Comparison of ENCODE assay signal across 12 cellular contexts in genomic region chr4:25807101-25807728, GRCh38. TPM values are rescaled to one million over a fixed set of nuclear protein-coding genes. Genes with fewer than 3 reads are reported as not detected.
DNase-seq lines count a peak whose midpoint lies in the region; ATAC-seq and TF ChIP-seq lines count a peak whose summit lies in the region.
"Had no signal": no experiment of that assay in that cellular context is flagged by ENCODE, and none has a peak within 500 bp of the region (broad histone marks: within the 10 kb centered on the region; RNA-seq: fewer than 3 reads in every experiment).

No MANE protein-coding gene starts in this region.

- H2AK5ac ChIP-seq in mesenchymal stem cell (ENCODE audit: low read length, severe bottlenecking), result no peak overlapping the region

- CTCF ChIA-PET in activated CD4-positive, alpha-beta memory T cell treated with anti-CD3 and anti-CD28 coated beads, Interleukin-2, amount 10 ng/mL, durations not matched to agents 7 days and 5 days (lab: Charles Lee), result interaction anchor here (0.6 kb wide), 1 partner anchor 18 kb away, joined by 3 read pairs; no protein-coding TSS in a partner anchor

- H4K8ac ChIP-seq in mesenchymal stem cell (ENCODE audit: low read length), result no peak overlapping the region

- H3K4me2 ChIP-seq in mesenchymal stem cell (ENCODE audit: low read length, poor library complexity, severe bottlenecking), result no peak overlapping the region

- no peak overlapping the region for H4K91ac ChIP-seq in mesenchymal stem cell (ENCODE audit: low read length)

- peaks cover 23% of the 10 kb centered on the region for H3K27me3 ChIP-seq in HUES48 (ENCODE audit: control insufficient read depth, insufficient read depth, low read length)
- no peaks in the 10 kb centered on the region for H3K27me3 ChIP-seq in endodermal cell (ENCODE audit: control insufficient read depth, insufficient read depth, low read length, poor library complexity, severe bottlenecking)
- H3K27me3 ChIP-seq in mesenchymal stem cell (ENCODE audit: control insufficient read depth in 1 of 2, insufficient read depth in 1 of 2, low read length in 2 of 2), result no peaks in the 10 kb centered on the region

- POLR2A ChIA-PET in activated CD4-positive, alpha-beta memory T cell treated with anti-CD3 and anti-CD28 coated beads, Interleukin-2, amount 10 ng/mL, durations not matched to agents 7 days and 5 days (lab: Charles Lee), result no interaction called here

- peaks cover 76% of the 10 kb centered on the region for H3K27me3 Mint-ChIP-seq in endodermal cell (ENCODE audit: insufficient read depth)
- H3K27me3 Mint-ChIP-seq in activated CD4-positive, alpha-beta memory T cell treated with anti-CD3 and anti-CD28 coated beads, Interleukin-2, amount 10 ng/mL, durations not matched to agents 7 days and 5 days, result no peaks in the 10 kb centered on the region
- H3K27me3 Mint-ChIP-seq: CD8-positive, alpha-beta memory T cell had no signal

- H3K27ac ChIP-seq in HUES48 (ENCODE audit: low read depth, low read length) (peak overlapping the region; percentile 7), endodermal cell (ENCODE audit: low read depth, low read length) (no peak overlapping the region), mesenchymal stem cell (ENCODE audit: low read length, poor library complexity, severe bottlenecking) (no peak overlapping the region)

- H3K79me1 ChIP-seq in mesenchymal stem cell (replicated peaks; ENCODE audit: low read length, poor library complexity, severe bottlenecking), result no peaks in the 10 kb centered on the region

- no peak overlapping the region for H2BK5ac ChIP-seq in mesenchymal stem cell (ENCODE audit: low read depth, low read length, poor library complexity, severe bottlenecking)

- H3K36me3 ChIP-seq in HUES48 (ENCODE audit: control insufficient read depth, insufficient read depth, low read length) (peaks cover 22% of the 10 kb centered on the region), endodermal cell (ENCODE audit: control insufficient read depth, insufficient read depth, low read length) (no peaks in the 10 kb centered on the region), mesenchymal stem cell (ENCODE audit: control insufficient read depth in 1 of 2, insufficient read depth in 2 of 2, low read depth in 1 of 2, low read length in 2 of 2) (no peaks in the 10 kb centered on the region)

- no peak overlapping the region for H2BK15ac ChIP-seq in mesenchymal stem cell (ENCODE audit: low read depth, poor library complexity, severe bottlenecking)

- no peak for TF ChIP-seq CTCF in endodermal cell (conservative IDR thresholded peaks at IDR 0.05)

- no peak overlapping the region for H3K27ac Mint-ChIP-seq in endodermal cell
- no peak overlapping the region for H3K27ac Mint-ChIP-seq in activated CD4-positive, alpha-beta memory T cell treated with anti-CD3 and anti-CD28 coated beads, Interleukin-2, amount 10 ng/mL, durations not matched to agents 7 days and 5 days

- H3K4me1 Mint-ChIP-seq in endodermal cell, result peaks cover 19% of the 10 kb centered on the region
- H3K4me1 Mint-ChIP-seq in activated CD4-positive, alpha-beta memory T cell treated with anti-CD3 and anti-CD28 coated beads, Interleukin-2, amount 10 ng/mL, durations not matched to agents 7 days and 5 days, result no peaks in the 10 kb centered on the region

- H3K4me3 ChIP-seq in HUES48 (ENCODE audit: low read depth, low read length) (peak overlapping the region; percentile 7; the same call in 1 of the 2 replicates), endodermal cell (ENCODE audit: low read length) (no peak overlapping the region), mesenchymal stem cell (ENCODE audit: insufficient read depth in 1 of 2, low read depth in 1 of 2, low read length in 2 of 2) (no peak overlapping the region)

- H3K4ac ChIP-seq in mesenchymal stem cell (ENCODE audit: low read depth in 1 of 2, low read length in 2 of 2), result no peak overlapping the region

- no peak overlapping the region for H2BK120ac ChIP-seq in mesenchymal stem cell (ENCODE audit: low read depth, low read length)

- 62 to 68% methylated on average over 6 to 8 of the region's 8 CpGs for WGBS in endodermal cell (ENCODE audit: insufficient coverage in 1 of 2, insufficient read length in 1 of 2), 2 experiments
- WGBS in mesenchymal stem cell, result 72% methylated on average over 8 of the region's 8 CpGs

- no peaks in the 10 kb centered on the region for H3K36me3 Mint-ChIP-seq in endodermal cell (ENCODE audit: low read depth)
- peaks cover 63% of the 10 kb centered on the region for H3K36me3 Mint-ChIP-seq in activated CD4-positive, alpha-beta memory T cell treated with anti-CD3 and anti-CD28 coated beads, Interleukin-2, amount 10 ng/mL, durations not matched to agents 7 days and 5 days (ENCODE audit: low read depth)

- no peak overlapping the region for H3K4me3 Mint-ChIP-seq in endodermal cell
- no peak overlapping the region for H3K4me3 Mint-ChIP-seq in activated CD4-positive, alpha-beta memory T cell treated with anti-CD3 and anti-CD28 coated beads, Interleukin-2, amount 10 ng/mL, durations not matched to agents 7 days and 5 days
- H3K4me3 Mint-ChIP-seq: CD8-positive, alpha-beta memory T cell had no signal

- DNase-seq in endodermal cell (peak; percentile 39), mesenchymal stem cell (peak; percentile 7)
- DNase-seq in activated CD4-positive, alpha-beta memory T cell treated with anti-CD3 and anti-CD28 coated beads, Interleukin-2, amount 10 ng/mL, durations not matched to agents 7 days and 5 days, result no peak
- DNase-seq: CD8-positive, alpha-beta memory T cell; HCEC 1CT; KBM-7; NCI-H226; NCI-H526 had no signal

- ATAC-seq in GM21529 (IDR thresholded peaks at IDR 0.05; ENCODE audit: unreplicated experiment), result no peak
- ATAC-seq in HG03354 (IDR thresholded peaks at IDR 0.05; ENCODE audit: poor library complexity, severe bottlenecking, unreplicated experiment), result no peak
- no peak for ATAC-seq in HG02610 (IDR thresholded peaks at IDR 0.05; ENCODE audit: unreplicated experiment)

- H2BK12ac ChIP-seq in mesenchymal stem cell (ENCODE audit: low read length in 2 of 2), result no peak overlapping the region

- no peak overlapping the region for H2AFZ ChIP-seq in mesenchymal stem cell (ENCODE audit: low read depth, low read length)

- H3K9me3 ChIP-seq in HUES48 (ENCODE audit: control insufficient read depth, insufficient read depth, low read length) (no peaks in the 10 kb centered on the region), endodermal cell (ENCODE audit: control insufficient read depth, low read length) (no peaks in the 10 kb centered on the region), mesenchymal stem cell (ENCODE audit: control insufficient read depth, low read length) (no peaks in the 10 kb centered on the region)

- H3K14ac ChIP-seq in mesenchymal stem cell (ENCODE audit: low read length in 2 of 2), result no peak overlapping the region

- no peak overlapping the region for H3K9ac ChIP-seq in HUES48 (ENCODE audit: low read depth, low read length)
- no peak overlapping the region for H3K9ac ChIP-seq in endodermal cell (ENCODE audit: extremely low read depth, low read length, poor library complexity, severe bottlenecking)
- H3K9ac ChIP-seq in mesenchymal stem cell (ENCODE audit: low read length), result no peak overlapping the region

- no peak overlapping the region for H3K23ac ChIP-seq in mesenchymal stem cell (ENCODE audit: low read length in 2 of 2)

- H3K9me3 Mint-ChIP-seq in endodermal cell, result no peaks in the 10 kb centered on the region
- no peaks in the 10 kb centered on the region for H3K9me3 Mint-ChIP-seq in activated CD4-positive, alpha-beta memory T cell treated with anti-CD3 and anti-CD28 coated beads, Interleukin-2, amount 10 ng/mL, durations not matched to agents 7 days and 5 days
- H3K9me3 Mint-ChIP-seq: CD8-positive, alpha-beta memory T cell had no signal

- H3K4me1 ChIP-seq in HUES48 (ENCODE audit: control insufficient read depth, insufficient read depth, low read length) (peaks cover 50% of the 10 kb centered on the region), endodermal cell (ENCODE audit: control insufficient read depth, insufficient read depth, low read length) (no peaks in the 10 kb centered on the region), mesenchymal stem cell (ENCODE audit: control insufficient read depth, insufficient read depth, low read depth, low read length) (peaks cover 13% of the 10 kb centered on the region)

- H3K18ac ChIP-seq in mesenchymal stem cell (ENCODE audit: low read depth in 1 of 2, low read length in 2 of 2), result no peak overlapping the region

RNA-seq across cellular contexts. Expression of gene SEL1L3, which starts 55.6 kb away (rescaled TPM):
- 10 to 100 TPM; 14.9 to 24.5 TPM for total RNA-seq in endodermal cell
- 17.4 TPM for polyA plus RNA-seq in endodermal cell (2013, experiment 1 of 2)
- 15.2 TPM for polyA plus RNA-seq in endodermal cell (2013, experiment 2 of 2)
- 27.4 TPM for polyA plus RNA-seq in mesenchymal stem cell (2013, experiment 1 of 2)
- polyA plus RNA-seq in mesenchymal stem cell (2013, experiment 2 of 2), result 25.2 TPM
- total RNA-seq in activated CD4-positive, alpha-beta memory T cell treated with anti-CD3 and anti-CD28 coated beads, Interleukin-2, amount 10 ng/mL, durations not matched to agents 7 days and 5 days, result 10 to 100 TPM; 88.3 to 91.3 TPM
